ENCODE assay signal across 2 cellular contexts in the genomic region with DNA sequence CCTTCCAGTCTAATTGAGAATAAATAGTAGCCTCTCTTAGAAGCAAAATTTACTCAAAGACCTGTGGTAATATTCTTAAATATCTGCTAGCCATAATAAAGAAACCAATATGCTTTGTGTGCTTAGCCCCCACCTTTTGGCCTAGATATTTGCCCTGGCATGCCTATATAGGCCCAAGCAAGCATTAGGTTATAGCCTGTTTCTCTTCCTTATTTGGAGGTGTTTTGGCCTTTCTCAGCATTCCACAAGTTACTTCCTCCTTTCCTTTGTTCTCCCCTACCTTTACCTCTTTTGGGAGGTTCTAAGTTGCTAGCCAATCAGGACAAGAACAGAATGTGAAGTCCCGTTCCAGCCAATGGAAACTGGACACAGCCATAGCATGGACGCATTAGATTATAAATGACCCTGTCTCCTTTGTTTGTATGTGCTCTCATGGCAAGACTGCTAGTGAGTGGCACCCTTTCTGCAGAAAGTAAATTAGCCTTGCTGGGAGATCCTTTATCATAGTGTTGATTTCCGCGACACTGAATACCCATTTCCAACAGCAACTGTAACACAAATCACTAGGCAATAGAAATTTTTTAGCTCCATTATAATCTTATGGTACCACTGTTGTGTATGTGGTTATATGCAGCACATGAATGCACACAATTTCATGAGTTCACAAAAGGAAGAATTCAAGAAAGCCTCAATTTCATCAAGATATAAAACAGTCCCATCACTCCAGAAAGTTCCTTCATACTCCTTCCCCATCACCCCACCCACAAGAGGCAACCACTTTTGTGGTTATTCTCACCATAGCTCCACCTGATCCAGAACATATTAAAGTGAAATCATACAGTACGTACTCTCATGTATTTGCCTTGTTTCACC.
TF ChIP-seq lines count a peak whose summit lies in the region.

No MANE protein-coding gene starts in this region.

TF ChIP-seq in HepG2, 621 proteins besides CTCF, POLR2A, EP300 and RAD21:
- TF ChIP-seq ZNF562 (CRISPR knock-in tag; IDR thresholded peaks at IDR 0.05; ENCODE audit: borderline replicate concordance) (peak; percentile 98), ZNF709 (CRISPR knock-in tag; IDR thresholded peaks at IDR 0.05) (no peak)

TF ChIP-seq in K562, 482 proteins besides CTCF, POLR2A, EP300 and RAD21:
- no peak for TF ChIP-seq NFATC3 (IDR thresholded peaks at IDR 0.05)
- TF ChIP-seq JUN (IDR thresholded peaks at IDR 0.05; ENCODE audit: borderline replicate concordance, low read depth, low read length), result no peak
- no peak for TF ChIP-seq JUN (CRISPR knock-in tag; IDR thresholded peaks at IDR 0.05; ENCODE audit: borderline replicate concordance)
- peak in 1 of 2 experiments; percentile 62; a peak in 1 of 4 replicates for TF ChIP-seq TRIM24 (IDR thresholded peaks at IDR 0.05)
- TF ChIP-seq BCOR (IDR thresholded peaks at IDR 0.05), result no peak
- no peak for TF ChIP-seq RNF2 (IDR thresholded peaks at IDR 0.05)
- TF ChIP-seq, protein P1, sequence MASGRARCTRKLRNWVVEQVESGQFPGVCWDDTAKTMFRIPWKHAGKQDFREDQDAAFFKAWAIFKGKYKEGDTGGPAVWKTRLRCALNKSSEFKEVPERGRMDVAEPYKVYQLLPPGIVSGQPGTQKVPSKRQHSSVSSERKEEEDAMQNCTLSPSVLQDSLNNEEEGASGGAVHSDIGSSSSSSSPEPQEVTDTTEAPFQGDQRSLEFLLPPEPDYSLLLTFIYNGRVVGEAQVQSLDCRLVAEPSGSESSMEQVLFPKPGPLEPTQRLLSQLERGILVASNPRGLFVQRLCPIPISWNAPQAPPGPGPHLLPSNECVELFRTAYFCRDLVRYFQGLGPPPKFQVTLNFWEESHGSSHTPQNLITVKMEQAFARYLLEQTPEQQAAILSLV (tag; IDR thresholded peaks at IDR 0.05), result no peak
- TF ChIP-seq ZNF699 (CRISPR knock-in tag; IDR thresholded peaks at IDR 0.05; ENCODE audit: insufficient replicate concordance), result no peak
- TF ChIP-seq TFAM (CRISPR knock-in tag; conservative IDR thresholded peaks at IDR 0.05), result no peak
- TF ChIP-seq ZBTB33 (CRISPR knock-in tag; IDR thresholded peaks at IDR 0.05), result peak; percentile 51
- peak in 1 of 2 experiments; percentile 100; a peak in 2 of 3 replicates for TF ChIP-seq CBX3 (IDR thresholded peaks at IDR 0.05; ENCODE audit: borderline replicate concordance in 1 of 2, low read length in 2 of 2)
- TF ChIP-seq, protein P2, sequence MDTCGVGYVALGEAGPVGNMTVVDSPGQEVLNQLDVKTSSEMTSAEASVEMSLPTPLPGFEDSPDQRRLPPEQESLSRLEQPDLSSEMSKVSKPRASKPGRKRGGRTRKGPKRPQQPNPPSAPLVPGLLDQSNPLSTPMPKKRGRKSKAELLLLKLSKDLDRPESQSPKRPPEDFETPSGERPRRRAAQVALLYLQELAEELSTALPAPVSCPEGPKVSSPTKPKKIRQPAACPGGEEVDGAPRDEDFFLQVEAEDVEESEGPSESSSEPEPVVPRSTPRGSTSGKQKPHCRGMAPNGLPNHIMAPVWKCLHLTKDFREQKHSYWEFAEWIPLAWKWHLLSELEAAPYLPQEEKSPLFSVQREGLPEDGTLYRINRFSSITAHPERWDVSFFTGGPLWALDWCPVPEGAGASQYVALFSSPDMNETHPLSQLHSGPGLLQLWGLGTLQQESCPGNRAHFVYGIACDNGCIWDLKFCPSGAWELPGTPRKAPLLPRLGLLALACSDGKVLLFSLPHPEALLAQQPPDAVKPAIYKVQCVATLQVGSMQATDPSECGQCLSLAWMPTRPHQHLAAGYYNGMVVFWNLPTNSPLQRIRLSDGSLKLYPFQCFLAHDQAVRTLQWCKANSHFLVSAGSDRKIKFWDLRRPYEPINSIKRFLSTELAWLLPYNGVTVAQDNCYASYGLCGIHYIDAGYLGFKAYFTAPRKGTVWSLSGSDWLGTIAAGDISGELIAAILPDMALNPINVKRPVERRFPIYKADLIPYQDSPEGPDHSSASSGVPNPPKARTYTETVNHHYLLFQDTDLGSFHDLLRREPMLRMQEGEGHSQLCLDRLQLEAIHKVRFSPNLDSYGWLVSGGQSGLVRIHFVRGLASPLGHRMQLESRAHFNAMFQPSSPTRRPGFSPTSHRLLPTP (IDR thresholded peaks at IDR 0.05; ENCODE audit: borderline replicate concordance, extremely low read depth, insufficient read length), result no peak
- TF ChIP-seq CTCFL (IDR thresholded peaks at IDR 0.05; ENCODE audit: borderline replicate concordance, insufficient read depth, low read depth, low read length, poor library complexity, severe bottlenecking), result no peak
- no peak for TF ChIP-seq HMG20B (CRISPR knock-in tag; IDR thresholded peaks at IDR 0.05)
- TF ChIP-seq MED1 (CRISPR knock-in tag; IDR thresholded peaks at IDR 0.05; ENCODE audit: borderline replicate concordance), result no peak
- peak; percentile 90 for TF ChIP-seq ZNF561 (CRISPR knock-in tag; conservative IDR thresholded peaks at IDR 0.05)
- TF ChIP-seq, protein P3, sequence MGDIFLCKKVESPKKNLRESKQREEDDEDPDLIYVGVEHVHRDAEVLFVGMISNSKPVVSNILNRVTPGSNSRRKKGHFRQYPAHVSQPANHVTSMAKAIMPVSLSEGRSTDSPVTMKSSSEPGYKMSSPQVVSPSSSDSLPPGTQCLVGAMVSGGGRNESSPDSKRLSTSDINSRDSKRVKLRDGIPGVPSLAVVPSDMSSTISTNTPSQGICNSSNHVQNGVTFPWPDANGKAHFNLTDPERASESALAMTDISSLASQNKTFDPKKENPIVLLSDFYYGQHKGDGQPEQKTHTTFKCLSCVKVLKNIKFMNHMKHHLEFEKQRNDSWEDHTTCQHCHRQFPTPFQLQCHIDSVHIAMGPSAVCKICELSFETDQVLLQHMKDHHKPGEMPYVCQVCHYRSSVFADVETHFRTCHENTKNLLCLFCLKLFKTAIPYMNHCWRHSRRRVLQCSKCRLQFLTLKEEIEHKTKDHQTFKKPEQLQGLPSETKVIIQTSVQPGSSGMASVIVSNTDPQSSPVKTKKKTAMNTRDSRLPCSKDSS (IDR thresholded peaks at IDR 0.05; ENCODE audit: low read depth, partially characterized antibody), result peak; percentile 97
- TF ChIP-seq HNRNPUL1 (IDR thresholded peaks at IDR 0.05; ENCODE audit: low read length), result no peak
- TF ChIP-seq ZNF444 (CRISPR knock-in tag; IDR thresholded peaks at IDR 0.05), result no peak
- TF ChIP-seq ARNT (IDR thresholded peaks at IDR 0.05), result 0 out of 4 replicates have a peak, but pooled peaks of 1 of the 2 experiments have one; percentile 23
- TF ChIP-seq, protein P4, sequence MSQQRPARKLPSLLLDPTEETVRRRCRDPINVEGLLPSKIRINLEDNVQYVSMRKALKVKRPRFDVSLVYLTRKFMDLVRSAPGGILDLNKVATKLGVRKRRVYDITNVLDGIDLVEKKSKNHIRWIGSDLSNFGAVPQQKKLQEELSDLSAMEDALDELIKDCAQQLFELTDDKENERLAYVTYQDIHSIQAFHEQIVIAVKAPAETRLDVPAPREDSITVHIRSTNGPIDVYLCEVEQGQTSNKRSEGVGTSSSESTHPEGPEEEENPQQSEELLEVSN (IDR thresholded peaks at IDR 0.05; ENCODE audit: borderline replicate concordance in 1 of 2, extremely low read depth in 1 of 2, insufficient read depth in 1 of 2, insufficient read length in 1 of 2, low read depth in 1 of 2, low read length in 1 of 2, poor library complexity in 1 of 2, severe bottlenecking in 1 of 2), result no peak
- peak; percentile 73; the same call in 1 of the 2 replicates for TF ChIP-seq XRCC3 (IDR thresholded peaks at IDR 0.05)
- TF ChIP-seq MECOM (CRISPR knock-in tag; IDR thresholded peaks at IDR 0.05), result no peak
- TF ChIP-seq HNRNPH1 (optimal IDR thresholded peaks at IDR 0.05; ENCODE audit: low read depth, low read length), result no peak
- TF ChIP-seq TCFL5 (CRISPR knock-in tag; conservative IDR thresholded peaks at IDR 0.05), result no peak
- no peak for TF ChIP-seq IRF2 (CRISPR knock-in tag; IDR thresholded peaks at IDR 0.05)
- 0 out of 2 replicates have a peak, but pooled peaks have one; percentile 37 for TF ChIP-seq ZEB2 (IDR thresholded peaks at IDR 0.05)
- TF ChIP-seq, protein P5, sequence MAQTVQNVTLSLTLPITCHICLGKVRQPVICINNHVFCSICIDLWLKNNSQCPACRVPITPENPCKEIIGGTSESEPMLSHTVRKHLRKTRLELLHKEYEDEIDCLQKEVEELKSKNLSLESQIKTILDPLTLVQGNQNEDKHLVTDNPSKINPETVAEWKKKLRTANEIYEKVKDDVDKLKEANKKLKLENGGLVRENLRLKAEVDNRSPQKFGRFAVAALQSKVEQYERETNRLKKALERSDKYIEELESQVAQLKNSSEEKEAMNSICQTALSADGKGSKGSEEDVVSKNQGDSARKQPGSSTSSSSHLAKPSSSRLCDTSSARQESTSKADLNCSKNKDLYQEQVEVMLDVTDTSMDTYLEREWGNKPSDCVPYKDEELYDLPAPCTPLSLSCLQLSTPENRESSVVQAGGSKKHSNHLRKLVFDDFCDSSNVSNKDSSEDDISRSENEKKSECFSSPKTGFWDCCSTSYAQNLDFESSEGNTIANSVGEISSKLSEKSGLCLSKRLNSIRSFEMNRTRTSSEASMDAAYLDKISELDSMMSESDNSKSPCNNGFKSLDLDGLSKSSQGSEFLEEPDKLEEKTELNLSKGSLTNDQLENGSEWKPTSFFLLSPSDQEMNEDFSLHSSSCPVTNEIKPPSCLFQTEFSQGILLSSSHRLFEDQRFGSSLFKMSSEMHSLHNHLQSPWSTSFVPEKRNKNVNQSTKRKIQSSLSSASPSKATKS (CRISPR knock-in tag; IDR thresholded peaks at IDR 0.05), result no peak
- no peak for TF ChIP-seq CEBPZ (IDR thresholded peaks at IDR 0.05; ENCODE audit: borderline replicate concordance, low read depth, low read length)
- no peak for TF ChIP-seq ZNF41 (CRISPR knock-in tag; conservative IDR thresholded peaks at IDR 0.05)
- no peak for TF ChIP-seq PHB (CRISPR knock-in tag; IDR thresholded peaks at IDR 0.05)
- TF ChIP-seq CBX5 (IDR thresholded peaks at IDR 0.05; ENCODE audit: borderline replicate concordance, low read depth), result peak; percentile 98
- peak; percentile 95 for TF ChIP-seq TRIM28 (IDR thresholded peaks at IDR 0.05)
- no peak for TF ChIP-seq ZNF75A (CRISPR knock-in tag; IDR thresholded peaks at IDR 0.05)
- TF ChIP-seq CEBPG (CRISPR knock-in tag; IDR thresholded peaks at IDR 0.05), result no peak
- TF ChIP-seq CEBPG (tag; conservative IDR thresholded peaks at IDR 0.05 in 1 of 2, IDR thresholded peaks at IDR 0.05 in 1 of 2), result no peak
- TF ChIP-seq DDX20 (tag; IDR thresholded peaks at IDR 0.05; ENCODE audit: low read depth), result no peak
- TF ChIP-seq MYBL2 (IDR thresholded peaks at IDR 0.05; ENCODE audit: low read depth), result no peak
- no peak for TF ChIP-seq MYBL2 (CRISPR knock-in tag; IDR thresholded peaks at IDR 0.05; ENCODE audit: borderline replicate concordance)
